19 cellular contexts compared by ENCODE assay signal in genomic region chr14:69360438-69361108, GRCh38. TPM values are rescaled to one million over a fixed set of nuclear protein-coding genes. Genes with fewer than 3 reads are reported as not detected.
DNase-seq lines count a peak whose midpoint lies in the region; ATAC-seq and TF ChIP-seq lines count a peak whose summit lies in the region.
"Had no signal": no experiment of that assay in that cellular context is flagged by ENCODE, and none has a peak within 500 bp of the region (broad histone marks: within the 10 kb centered on the region; RNA-seq: fewer than 3 reads in every experiment).

No MANE protein-coding gene starts in this region.

- no peaks in the 10 kb centered on the region for H3K27me3 Mint-ChIP-seq in naive B cell
- H3K27me3 Mint-ChIP-seq: activated CD4-positive, alpha-beta T cell treated with anti-CD3 and anti-CD28 coated beads, Interleukin-2, amount 10 ng/mL, durations not matched to agents 7 days and 5 days had no signal

- DNase-seq in activated T-cell treated with anti-CD3 and anti-CD28 coated beads for 48 hours (ENCODE audit: low read depth) (peak; percentile 14), NB4 (ENCODE audit: low read depth) (peak; percentile 54), naive B cell (no peak), RPMI8226 (no peak), left cardiac atrium (no peak)
- no peak for DNase-seq in activated T-cell treated with anti-CD3 and anti-CD28 coated beads, Interleukin-2, amount 50 U/mL, for 1 hour
- DNase-seq: activated CD4-positive, alpha-beta T cell treated with anti-CD3 and anti-CD28 coated beads, Interleukin-2, amount 10 ng/mL, durations not matched to agents 7 days and 5 days; activated effector memory CD4-positive, alpha-beta T cell treated with Interleukin-2 at 50 U/mL for 16 hours; aorta; colonic mucosa; H9; heart right ventricle; kidney glomerular epithelial cell; MM.1S; T-helper 1 cell had no signal

- TF ChIP-seq POLR2A in NB4 (IDR thresholded peaks at IDR 0.05; ENCODE audit: extremely low read depth, insufficient read length) = no peak

- H3K9me3 Mint-ChIP-seq in naive B cell = no peaks in the 10 kb centered on the region
- H3K9me3 Mint-ChIP-seq: activated CD4-positive, alpha-beta T cell treated with anti-CD3 and anti-CD28 coated beads, Interleukin-2, amount 10 ng/mL, durations not matched to agents 7 days and 5 days; H9; type B pancreatic cell had no signal

- intact Hi-C loops in left cardiac atrium (cut with DNase I) = loop anchor here in 1 of 2 donors (10.0 kb wide), 1 partner anchor 236 kb away; no protein-coding TSS in a partner anchor

- H3K36me3 Mint-ChIP-seq in naive B cell = no peaks in the 10 kb centered on the region
- H3K36me3 Mint-ChIP-seq: type B pancreatic cell had no signal

- H3K4me1 Mint-ChIP-seq in naive B cell = peaks cover 12 to 19% (median 17%) of the 10 kb centered on the region in 3 donors
- H3K4me1 Mint-ChIP-seq: activated CD4-positive, alpha-beta T cell treated with anti-CD3 and anti-CD28 coated beads, Interleukin-2, amount 10 ng/mL, durations not matched to agents 7 days and 5 days; H9 had no signal

- no peak for TF ChIP-seq CTCF in NB4 (IDR thresholded peaks at IDR 0.05; ENCODE audit: low read depth, low read length)

- H3K27ac Mint-ChIP-seq in naive B cell = peak overlapping the region in 3 of 6 donors; percentile 28 to 79 (median 51)
- H3K27ac Mint-ChIP-seq: activated CD4-positive, alpha-beta T cell treated with anti-CD3 and anti-CD28 coated beads, Interleukin-2, amount 10 ng/mL, durations not matched to agents 7 days and 5 days; H9; type B pancreatic cell had no signal

- peak overlapping the region in 3 of 8 donors; percentile 47 to 71 (median 54) for H3K4me3 Mint-ChIP-seq in naive B cell
- H3K4me3 Mint-ChIP-seq: activated CD4-positive, alpha-beta T cell treated with anti-CD3 and anti-CD28 coated beads, Interleukin-2, amount 10 ng/mL, durations not matched to agents 7 days and 5 days; H9; type B pancreatic cell had no signal

- ATAC-seq in GM18861 (IDR thresholded peaks at IDR 0.05; ENCODE audit: unreplicated experiment) = peak; percentile 62
- ATAC-seq in naive B cell (ENCODE audit: low read depth in 2 of 2) = peak; percentile 74 to 75
- ATAC-seq in HG03175 (IDR thresholded peaks at IDR 0.05; ENCODE audit: unreplicated experiment) = no peak
- ATAC-seq in left cardiac atrium = no peak
- ATAC-seq: heart right ventricle had no signal

- H3K4me3 ChIP-seq in NB4 (ENCODE audit: low read depth, low read length) = no peak overlapping the region
- H3K4me3 ChIP-seq: colonic mucosa, heart right ventricle, prostate gland had no signal

RNA-seq across cellular contexts. Expression of gene ERH, which starts 37.5 kb away (rescaled TPM):
- 10 to 100 TPM; 46.0 to 80.3 (median 65.6) TPM for polyA plus RNA-seq in naive B cell (ENCODE audit: low read depth in 6 of 6)
- 100 to 1,000 TPM; 113 to 150 TPM for total RNA-seq in left cardiac atrium

RNA-seq across cellular contexts. Expression of gene SLC39A9, which starts 37.9 kb away (rescaled TPM):
- polyA plus RNA-seq in naive B cell (ENCODE audit: low read depth in 6 of 6) = 10 to 100 TPM in 5 of 6 donors, 1 to 10 TPM in 1; 7.7 to 22.6 (median 18.4) TPM
- total RNA-seq in left cardiac atrium = 10 to 100 TPM; 25.7 to 36.0 TPM

Comparison
In these comparisons a context has a peak if more than half of its experiments do, and no peak if none do; other contexts are left out.
1. DNase-seq: peak in activated T-cell treated with anti-CD3 and anti-CD28 coated beads for 48 hours (single experiment) and NB4 (single experiment); none in activated T-cell treated with anti-CD3 and anti-CD28 coated beads, Interleukin-2, amount 50 U/mL, for 1 hour (single experiment), naive B cell (single experiment), RPMI8226 (single experiment) and left cardiac atrium (single experiment).
2. ATAC-seq: peak in GM18861 (single experiment) and naive B cell (2 of 2); none in HG03175 (single experiment) and left cardiac atrium (0 of 2).